Comparison of ENCODE assay signal across 9 cellular contexts in the genomic region with DNA sequence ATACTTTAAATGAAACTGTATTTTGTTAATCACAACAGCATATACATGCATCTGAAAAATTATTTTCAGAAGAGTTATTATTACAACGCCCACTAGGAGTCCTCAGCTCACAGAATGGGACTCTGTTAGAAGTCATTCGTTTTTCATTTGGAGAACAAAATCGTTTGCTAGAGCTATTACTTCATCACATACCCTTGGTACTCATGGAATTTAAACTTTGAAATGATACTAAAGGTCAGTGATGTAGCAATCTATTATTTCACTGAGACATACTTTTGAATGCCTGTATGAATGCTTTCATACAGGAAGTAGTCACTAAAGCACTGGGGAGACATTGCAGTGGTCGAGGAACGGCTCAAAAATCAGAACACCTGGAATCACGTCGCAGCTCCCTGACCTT.
A peak's percentile ranks its signal among the peaks of the same experiment; 100 is the strongest.
DNase-seq lines count a peak whose midpoint lies in the region; ATAC-seq, FAIRE-seq and TF ChIP-seq lines count a peak whose summit lies in the region.
"Had no signal": no experiment of that assay in that cellular context is flagged by ENCODE, and none has a peak within 500 bp of the region (broad histone marks: within the 10 kb centered on the region; RNA-seq: fewer than 3 reads in every experiment).

No MANE protein-coding gene starts in this region.

- no peaks in the 10 kb centered on the region for H3K4me1 ChIP-seq in keratinocyte (ENCODE audit: control insufficient read depth, extremely low read depth, insufficient read depth, low read length)
- no peaks in the 10 kb centered on the region for H3K4me1 ChIP-seq in uterus

- H3K4me2 ChIP-seq in keratinocyte (ENCODE audit: control insufficient read depth, extremely low read depth, insufficient read depth, low read depth, low read length) = no peak overlapping the region

- dilution Hi-C loops in keratinocyte (cut with MboI; ENCODE audit: extremely low pct_ligation_motif_present, low sequenced_read_pairs) = no loop called here

- FAIRE-seq in HTR-8/SVneo (lab: Jason Lieb, UNC) (no peak), keratinocyte (lab: Jason Lieb, UNC) (no peak)
- FAIRE-seq: endometrium had no signal

- peak; percentile 46 for ATAC-seq in Right ventricle myocardium inferior
- peak; percentile 59 for ATAC-seq in activated naive CD8-positive, alpha-beta T cell treated with anti-CD3 and anti-CD28 coated beads, Interleukin-2, amount 10 ng/mL, durations not matched to agents 7 days and 5 days (ENCODE audit: low read depth)

- POLR2A ChIA-PET in activated naive CD8-positive, alpha-beta T cell treated with anti-CD3 and anti-CD28 coated beads, Interleukin-2, amount 10 ng/mL, durations not matched to agents 7 days and 5 days (lab: Charles Lee) = interaction anchor here (0.7 kb wide), 1 partner anchor 164 kb away, joined by 4 read pairs; no protein-coding TSS in a partner anchor

- H2AFZ ChIP-seq in keratinocyte (ENCODE audit: control insufficient read depth, low read length) = no peak overlapping the region

- H3K4me1 Mint-ChIP-seq in activated naive CD8-positive, alpha-beta T cell treated with anti-CD3 and anti-CD28 coated beads, Interleukin-2, amount 10 ng/mL, durations not matched to agents 7 days and 5 days = peaks cover 8% of the 10 kb centered on the region

- H4K20me1 ChIP-seq in keratinocyte (ENCODE audit: control insufficient read depth, extremely low read depth, insufficient read depth, low read length) = no peaks in the 10 kb centered on the region

- H3K27ac Mint-ChIP-seq in activated naive CD8-positive, alpha-beta T cell treated with anti-CD3 and anti-CD28 coated beads, Interleukin-2, amount 10 ng/mL, durations not matched to agents 7 days and 5 days = no peak overlapping the region

- TF ChIP-seq POLR2A in uterus (IDR thresholded peaks at IDR 0.05) = no peak

- DNase-seq in Right ventricle myocardium inferior (ENCODE audit: missing footprints) (no peak), cardiac septum (ENCODE audit: low spot score) (no peak), HTR-8/SVneo (ENCODE audit: insufficient read length, low spot score) (peak; percentile 28), keratinocyte (ENCODE audit: low read depth, low spot score) (no peak), uterus (no peak), Ammon's horn (ENCODE audit: low spot score) (no peak)
- DNase-seq in activated naive CD8-positive, alpha-beta T cell treated with anti-CD3 and anti-CD28 coated beads, Interleukin-2, amount 10 ng/mL, durations not matched to agents 7 days and 5 days = no peak
- no peak for DNase-seq in stimulated activated CD4-positive, alpha-beta T cell treated with anti-CD3 and anti-CD28 coated beads, Interleukin-4, amount 100 ng/mL, for 4 hours

- no peak overlapping the region for H3K4me3 Mint-ChIP-seq in activated naive CD8-positive, alpha-beta T cell treated with anti-CD3 and anti-CD28 coated beads, Interleukin-2, amount 10 ng/mL, durations not matched to agents 7 days and 5 days

- H3K4me3 ChIP-seq in keratinocyte (ENCODE audit: control insufficient read depth in 2 of 3, extremely low read depth in 1 of 3, insufficient read depth in 2 of 3, low read depth in 1 of 3, low read length in 3 of 3) (no peak overlapping the region), uterus (no peak overlapping the region)

- no peaks in the 10 kb centered on the region for H3K9me1 ChIP-seq in keratinocyte (ENCODE audit: control insufficient read depth, extremely low read depth, insufficient read depth, low read length)

- TF ChIP-seq CTCF in keratinocyte (optimal IDR thresholded peaks at IDR 0.05 in 1 of 3, IDR thresholded peaks at IDR 0.05 in 1 of 3, conservative IDR thresholded peaks at IDR 0.05 in 1 of 3; ENCODE audit: extremely low read depth in 1 of 3, insufficient read depth in 2 of 3, low read length in 3 of 3) = peak in 2 of 3 experiments; percentile 21 to 42
- peak; percentile 15 to 47 (median 22) for TF ChIP-seq CTCF in uterus (IDR thresholded peaks at IDR 0.05)

- H3K27me3 Mint-ChIP-seq in activated naive CD8-positive, alpha-beta T cell treated with anti-CD3 and anti-CD28 coated beads, Interleukin-2, amount 10 ng/mL, durations not matched to agents 7 days and 5 days = no peaks in the 10 kb centered on the region

- H3K27me3 ChIP-seq in keratinocyte (ENCODE audit: control insufficient read depth, extremely low read depth, insufficient read depth, low read length) = no peaks in the 10 kb centered on the region
- H3K27me3 ChIP-seq in uterus = no peaks in the 10 kb centered on the region

- H3K9me3 Mint-ChIP-seq in activated naive CD8-positive, alpha-beta T cell treated with anti-CD3 and anti-CD28 coated beads, Interleukin-2, amount 10 ng/mL, durations not matched to agents 7 days and 5 days = no peaks in the 10 kb centered on the region

- peaks cover 14% of the 10 kb centered on the region for H3K36me3 Mint-ChIP-seq in activated naive CD8-positive, alpha-beta T cell treated with anti-CD3 and anti-CD28 coated beads, Interleukin-2, amount 10 ng/mL, durations not matched to agents 7 days and 5 days

- H3K79me2 ChIP-seq in keratinocyte (ENCODE audit: control insufficient read depth, insufficient read depth, low read length) = no peaks in the 10 kb centered on the region

- H3K27ac ChIP-seq in keratinocyte (ENCODE audit: control insufficient read depth, insufficient read depth, low read length) (no peak overlapping the region), uterus (no peak overlapping the region)

- H3K9me3 ChIP-seq in keratinocyte (ENCODE audit: control insufficient read depth, low read depth, low read length) = no peaks in the 10 kb centered on the region
- H3K9me3 ChIP-seq in uterus = no peaks in the 10 kb centered on the region

- intact Hi-C loops in Right ventricle myocardium inferior (cut with DNase I) (no loop called here), cardiac septum (cut with DNase I) (no loop called here), uterus (cut with DNase I; ENCODE audit: low total_unique reads) (no loop called here)

- no peak overlapping the region for H3K9ac ChIP-seq in keratinocyte (ENCODE audit: control insufficient read depth, extremely low read depth, insufficient read depth, low read length)

- H3K36me3 ChIP-seq in keratinocyte (ENCODE audit: control insufficient read depth in 2 of 2, extremely low read depth in 1 of 2, insufficient read depth in 2 of 2, low read length in 2 of 2) (peaks cover 0 to 5% of the 10 kb centered on the region in 2 experiments), uterus (no peaks in the 10 kb centered on the region)
